In the genomic region with DNA sequence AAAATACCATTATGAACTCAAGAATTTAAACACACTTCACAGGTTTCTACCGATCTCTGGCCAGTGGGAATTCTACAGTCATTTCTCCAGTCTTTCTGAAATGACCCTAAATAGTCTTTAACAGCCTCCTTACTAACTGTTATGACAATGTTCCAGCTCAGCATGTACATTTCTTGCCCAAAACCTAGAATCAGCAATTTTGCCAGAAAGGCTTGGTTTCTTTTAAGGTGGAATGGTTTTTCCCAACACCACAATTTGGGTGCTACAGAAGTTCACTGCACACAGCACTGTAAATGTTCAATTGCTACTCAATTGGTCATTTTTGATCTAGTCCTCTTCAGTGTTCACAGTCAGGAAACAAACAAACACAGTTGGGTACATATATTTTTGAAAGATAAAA, we compare ENCODE assay signal across 34 cellular contexts.
DNase-seq lines count a peak whose midpoint lies in the region; ATAC-seq, FAIRE-seq and TF ChIP-seq lines count a peak whose summit lies in the region.
"Had no signal": no experiment of that assay in that cellular context is flagged by ENCODE, and none has a peak within 500 bp of the region (broad histone marks: within the 10 kb centered on the region; RNA-seq: fewer than 3 reads in every experiment).

No MANE protein-coding gene starts in this region.

- no peak overlapping the region for H3K14ac ChIP-seq in H9 (ENCODE audit: insufficient read depth, low read length)

- intact Hi-C loops in HepG2 (cut with micrococcal nuclease; ENCODE audit: unreplicated experiment): no loop called here
- intact Hi-C loops in right lobe of liver (cut with DNase I): no loop called here
- intact Hi-C loops in ascending aorta (cut with DNase I): no loop called here

- no peak overlapping the region for H2BK120ac ChIP-seq in H9 (ENCODE audit: low read depth, low read length, poor library complexity, severe bottlenecking)

- H3K4me1 ChIP-seq in HepG2 (ENCODE audit: insufficient read depth, low read length) (peaks cover 22% of the 10 kb centered on the region), right lobe of liver (no peaks in the 10 kb centered on the region), A549 (peaks cover 20% of the 10 kb centered on the region), H9 (ENCODE audit: insufficient read depth, low read length) (no peaks in the 10 kb centered on the region), ascending aorta (no peaks in the 10 kb centered on the region)
- H3K4me1 ChIP-seq: BE2C, BLaER1 had no signal

- H3K9me3 ChIP-seq in HepG2 (ENCODE audit: low read length): 0 out of 2 replicates have a peak, but pooled peaks cover 7% of the 10 kb centered on the region
- no peaks in the 10 kb centered on the region for H3K9me3 ChIP-seq in right lobe of liver
- H3K9me3 ChIP-seq in A549: peaks cover 26% of the 10 kb centered on the region
- H3K9me3 ChIP-seq in H9 (ENCODE audit: control insufficient read depth, low read depth, low read length): no peaks in the 10 kb centered on the region
- H3K9me3 ChIP-seq in ascending aorta: peaks cover 0 to 11% of the 10 kb centered on the region in 2 donors
- H3K9me3 ChIP-seq: BE2C had no signal

- H2BK5ac ChIP-seq in H9 (ENCODE audit: insufficient read length, low read length): no peak overlapping the region

- H3K27me3 Mint-ChIP-seq in endothelial cell (ENCODE audit: unreplicated experiment): peaks cover 3% of the 10 kb centered on the region
- no peaks in the 10 kb centered on the region; the same call in 1 of the 2 replicates for H3K27me3 Mint-ChIP-seq in H9 (ENCODE audit: low read depth)
- H3K27me3 Mint-ChIP-seq: CD4-positive, alpha-beta T cell had no signal

- H2BK15ac ChIP-seq in H9 (ENCODE audit: low read depth, low read length): no peak overlapping the region

- H3K36me3 Mint-ChIP-seq in endothelial cell (ENCODE audit: low read depth, unreplicated experiment) (peaks cover 55% of the 10 kb centered on the region), H9 (ENCODE audit: insufficient read depth in 1 of 3, low read depth in 3 of 3) (peaks cover 34 to 47% (median 45%) of the 10 kb centered on the region in 3 experiments)
- H3K36me3 Mint-ChIP-seq: CD14-positive monocyte had no signal

- H3K79me2 ChIP-seq in HepG2 (ENCODE audit: insufficient read depth, low read length): peaks cover 24% of the 10 kb centered on the region
- H3K79me2 ChIP-seq in H9 (ENCODE audit: insufficient read depth, low read length): peaks cover 2% of the 10 kb centered on the region; the same call in 1 of the 2 replicates

- CTCF ChIA-PET in HepG2 (lab: Yijun Ruan, JAX; ENCODE audit: low intra/inter-chr PET ratio, low total read pairs): no interaction called here
- CTCF ChIA-PET in A549 (lab: Yijun Ruan, JAX): no interaction called here

- H2AFZ ChIP-seq in HepG2 (ENCODE audit: low read length) (no peak overlapping the region), H9 (ENCODE audit: low read length) (no peak overlapping the region)

- FAIRE-seq in HepG2 (lab: Jason Lieb, UNC): no peak
- FAIRE-seq in A549 (lab: Jason Lieb, UNC): no peak
- FAIRE-seq: A204.1, D721Med had no signal

- no peak for TF ChIP-seq CTCF in HepG2 (CRISPR knock-in tag; IDR thresholded peaks at IDR 0.05)
- no peak for TF ChIP-seq CTCF in right lobe of liver (IDR thresholded peaks at IDR 0.05)
- TF ChIP-seq CTCF in A549 (IDR thresholded peaks at IDR 0.05): no peak
- TF ChIP-seq CTCF in endothelial cell (IDR thresholded peaks at IDR 0.05; ENCODE audit: unreplicated experiment): no peak
- TF ChIP-seq CTCF in H9 (conservative IDR thresholded peaks at IDR 0.05): no peak
- no peak for TF ChIP-seq CTCF in ascending aorta (IDR thresholded peaks at IDR 0.05)

- H3K36me3 ChIP-seq in HepG2 (replicated peaks in 1 of 2; ENCODE audit: control insufficient read depth in 1 of 2, insufficient read depth in 2 of 2, low read length in 2 of 2) (peaks cover 6 to 49% of the 10 kb centered on the region in 2 experiments), right lobe of liver (peaks cover 0 to 7% (median 2%) of the 10 kb centered on the region in 4 donors), ascending aorta (peaks cover 0 to 12% of the 10 kb centered on the region in 2 donors)

- no peak overlapping the region for H3K23ac ChIP-seq in H9 (ENCODE audit: insufficient read length, low read depth, low read length)

- H3K9ac ChIP-seq in HepG2 (ENCODE audit: insufficient read depth, low read depth, low read length): no peak overlapping the region
- no peak overlapping the region for H3K9ac ChIP-seq in H9 (ENCODE audit: extremely low read depth, insufficient read length, low read length)
- H3K9ac ChIP-seq: BLaER1; BLaER1 treated with 17β-estradiol and CSF1 and Interleukin-3, amounts not matched to agents 10 nM and 100 nM had no signal

- no peak overlapping the region for H2BK20ac ChIP-seq in H9 (ENCODE audit: low read depth, low read length, poor library complexity, severe bottlenecking)

- no peaks in the 10 kb centered on the region for H3K9me3 Mint-ChIP-seq in endothelial cell (ENCODE audit: unreplicated experiment)
- H3K9me3 Mint-ChIP-seq in H9: peaks cover 2 to 5% of the 10 kb centered on the region in 2 experiments; a peak in 3 of 5 replicates

- H3K4me2 ChIP-seq in HepG2 (ENCODE audit: low read depth, low read length) (no peak overlapping the region), A549 (no peak overlapping the region), H9 (ENCODE audit: insufficient read depth, insufficient read length, low read length) (no peak overlapping the region)
- H3K4me2 ChIP-seq: BLaER1; BLaER1 treated with 17β-estradiol and CSF1 and Interleukin-3, amounts not matched to agents 10 nM and 100 nM had no signal

- BruUV-seq in HepG2 (replicated peaks; lab: Mats Ljungman, UMichigan): no TSS peak

- TF ChIP-seq EP300 in HepG2 (IDR thresholded peaks at IDR 0.05; ENCODE audit: low read depth in 2 of 2, low read length in 2 of 2) (no peak), HepG2 (CRISPR knock-in tag; IDR thresholded peaks at IDR 0.05; ENCODE audit: borderline replicate concordance) (no peak), A549 (IDR thresholded peaks at IDR 0.05) (no peak)

- no peak overlapping the region for H3K27ac Mint-ChIP-seq in endothelial cell (ENCODE audit: unreplicated experiment)
- H3K27ac Mint-ChIP-seq in H9: 0 out of 7 replicates have a peak overlapping the region, but pooled peaks of 1 of the 3 experiments have one; percentile 49
- H3K27ac Mint-ChIP-seq: B cell; CD14-positive monocyte; CD4-positive, alpha-beta memory T cell; CD4-positive, alpha-beta T cell; CD4-positive, CD25-positive, alpha-beta regulatory T cell; CD8-positive, alpha-beta memory T cell; CD8-positive, alpha-beta T cell had no signal

- no peak overlapping the region for H4K8ac ChIP-seq in H9 (replicated peaks; ENCODE audit: insufficient read length, low read depth, low read length)

- no peak overlapping the region for H3T11ph ChIP-seq in H9 (ENCODE audit: low read length)

- H2AK5ac ChIP-seq in H9 (ENCODE audit: insufficient read length, low read length): no peak overlapping the region

- no peak overlapping the region for H2BK12ac ChIP-seq in H9 (ENCODE audit: insufficient read length, low read depth, low read length)

- H3K4me1 Mint-ChIP-seq in endothelial cell (ENCODE audit: unreplicated experiment): peaks cover 53% of the 10 kb centered on the region
- H3K4me1 Mint-ChIP-seq in H9: peaks cover 5 to 8% of the 10 kb centered on the region in 2 experiments
- H3K4me1 Mint-ChIP-seq: B cell; CD14-positive monocyte; CD4-positive, alpha-beta memory T cell; CD4-positive, CD25-positive, alpha-beta regulatory T cell; CD8-positive, alpha-beta memory T cell had no signal

- H3K27ac ChIP-seq in HepG2 (ENCODE audit: extremely low read length, insufficient read depth, low read length): no peak overlapping the region
- no peak overlapping the region for H3K27ac ChIP-seq in right lobe of liver
- H3K27ac ChIP-seq in A549: no peak overlapping the region
- H3K27ac ChIP-seq in H9 (ENCODE audit: insufficient read length, low read depth, low read length): no peak overlapping the region
- H3K27ac ChIP-seq in ascending aorta: no peak overlapping the region
- H3K27ac ChIP-seq: 22Rv1; BLaER1; BLaER1 treated with 17β-estradiol and CSF1 and Interleukin-3, amounts not matched to agents 10 nM and 100 nM; C4-2B had no signal

- H3K4me3 Mint-ChIP-seq in endothelial cell (ENCODE audit: unreplicated experiment) (peak overlapping the region; percentile 14), H9 (no peak overlapping the region)
- H3K4me3 Mint-ChIP-seq: B cell; CD14-positive monocyte; CD4-positive, alpha-beta memory T cell; CD4-positive, alpha-beta T cell; CD4-positive, CD25-positive, alpha-beta regulatory T cell; CD8-positive, alpha-beta memory T cell; CD8-positive, alpha-beta T cell had no signal

- H3K18ac ChIP-seq in H9 (ENCODE audit: insufficient read length, low read depth, low read length): no peak overlapping the region

- H4K20me1 ChIP-seq in HepG2 (ENCODE audit: insufficient read depth, low read length): no peaks in the 10 kb centered on the region
- no peaks in the 10 kb centered on the region for H4K20me1 ChIP-seq in H9 (ENCODE audit: control insufficient read depth, insufficient read depth, insufficient read length)
- H4K20me1 ChIP-seq: BLaER1 treated with 17β-estradiol and CSF1 and Interleukin-3, amounts not matched to agents 10 nM and 100 nM had no signal

- H3K4ac ChIP-seq in H9 (ENCODE audit: low read depth, low read length): no peak overlapping the region

- H3K27me3 ChIP-seq in HepG2 (ENCODE audit: control insufficient read depth in 1 of 2, insufficient read depth in 2 of 2, low read length in 2 of 2) (no peaks in the 10 kb centered on the region), right lobe of liver (no peaks in the 10 kb centered on the region), H9 (ENCODE audit: insufficient read depth, low read length) (no peaks in the 10 kb centered on the region), ascending aorta (no peaks in the 10 kb centered on the region)
- H3K27me3 ChIP-seq: BE2C; BLaER1; BLaER1 treated with 17β-estradiol and CSF1 and Interleukin-3, amounts not matched to agents 10 nM and 100 nM had no signal

- no peaks in the 10 kb centered on the region for H3K79me1 ChIP-seq in H9 (ENCODE audit: insufficient read depth, low read depth, low read length, poor library complexity, severe bottlenecking)

- in situ Hi-C loops in HepG2 (cut with HindIII; ENCODE audit: extremely low pct_ligation_motif_present, low pct_unique_long_range_greater_than_20kb): no loop called here

- TF ChIP-seq POLR2A in HepG2 (IDR thresholded peaks at IDR 0.05; ENCODE audit: insufficient read depth in 1 of 2, low read depth in 2 of 2, low read length in 2 of 2): no peak
- TF ChIP-seq POLR2A in right lobe of liver (IDR thresholded peaks at IDR 0.05): no peak
- no peak for TF ChIP-seq POLR2A in A549 (IDR thresholded peaks at IDR 0.05; ENCODE audit: low read length)

- DNase-seq in HepG2 (ENCODE audit: low spot score) (no peak), right lobe of liver (no peak), A549 (ENCODE audit: low read depth in 1 of 2, low spot score in 1 of 2) (no peak), endothelial cell (ENCODE audit: low spot score) (no peak), H9 (no peak), ascending aorta (ENCODE audit: low spot score in 2 of 2) (no peak)
- DNase-seq: 8988T; ACHN; AML-193; BE2C; C1 segment of cervical spinal cord; Caco-2; Calu3; CD4-positive, alpha-beta memory T cell; CD4-positive, alpha-beta T cell; CD4-positive, CD25-positive, alpha-beta regulatory T cell; CD8-positive, alpha-beta memory T cell; CD8-positive, alpha-beta T cell; COR-L47; DMS 273 treated with DMSO at 0.1 percent for 48 hours; DMS153; DMS53; DMS79; DMS79 treated with DMSO at 0.1 percent for 48 hours; DND-41; EL had no signal

- H4K91ac ChIP-seq in H9 (ENCODE audit: insufficient read length, low read depth, low read length): no peak overlapping the region

- no peak for ATAC-seq in HepG2
- ATAC-seq in right lobe of liver: no peak
- no peak for ATAC-seq in A549
- ATAC-seq: CD8-positive, alpha-beta T cell had no signal

- WGBS in HepG2 (ENCODE audit: low lambda C conversion rate): 100% methylated on average over 1 of the region's 1 CpG
- 0% methylated on average over 1 of the region's 1 CpG for WGBS in right lobe of liver (ENCODE audit: insufficient coverage, low coverage, low lambda C conversion rate, missing lambda C conversion rate)
- 97% methylated on average over 1 of the region's 1 CpG for WGBS in A549 (ENCODE audit: missing lambda C conversion rate)
- WGBS in H9 (ENCODE audit: extremely low coverage, insufficient read length, low lambda C conversion rate): no CpG with 5 or more reads among the region's 1 CpG

- no peak overlapping the region for H3K56ac ChIP-seq in H9 (ENCODE audit: insufficient read length, low read depth, low read length)

- TF ChIP-seq RAD21 in HepG2 (CRISPR knock-in tag; IDR thresholded peaks at IDR 0.05): no peak
- TF ChIP-seq RAD21 in A549 (conservative IDR thresholded peaks at IDR 0.05 in 1 of 2, IDR thresholded peaks at IDR 0.05 in 1 of 2): no peak

- POLR2A ChIA-PET in HepG2 (lab: Yijun Ruan, JAX) (no interaction called here), A549 (lab: Yijun Ruan, JAX) (no interaction called here)

- H3K23me2 ChIP-seq in H9 (ENCODE audit: insufficient read length, low read depth, low read length, poor library complexity, severe bottlenecking): no peaks in the 10 kb centered on the region

- H4K5ac ChIP-seq in H9 (ENCODE audit: insufficient read length, low read depth, low read length): no peak overlapping the region

- H3K4me3 ChIP-seq in HepG2 (replicated peaks in 1 of 3; ENCODE audit: insufficient read depth in 1 of 3, low read depth in 2 of 3, low read length in 3 of 3): no peak overlapping the region
- no peak overlapping the region for H3K4me3 ChIP-seq in right lobe of liver
- no peak overlapping the region for H3K4me3 ChIP-seq in A549
- H3K4me3 ChIP-seq in ascending aorta: no peak overlapping the region
- H3K4me3 ChIP-seq: BLaER1; BLaER1 treated with 17β-estradiol and CSF1 and Interleukin-3, amounts not matched to agents 10 nM and 100 nM had no signal
